In genomic region chr11:107834995-107835394, GRCh38 we compare ENCODE assay signal across 22 cellular contexts.
"Had no signal": no experiment of that assay in that cellular context is flagged by ENCODE, and none has a peak within 500 bp of the region (broad histone marks: within the 10 kb centered on the region; RNA-seq: fewer than 3 reads in every experiment).

No MANE protein-coding gene starts in this region.

- H3K4me3 Mint-ChIP-seq: activated CD4-positive, alpha-beta T cell treated with anti-CD3 and anti-CD28 coated beads, Interleukin-2, amount 10 ng/mL, durations not matched to agents 24 days and 14 days; activated CD8-positive, alpha-beta T cell treated with anti-CD3 and anti-CD28 coated beads for 36 hours; activated naive CD4-positive, alpha-beta T cell treated with anti-CD3 and anti-CD28 coated beads for 36 hours; activated T-cell treated with anti-CD3 and anti-CD28 coated beads, Interleukin-2, amount 50 U/mL, for 24 hours; brain; memory B cell; natural killer cell; stimulated activated naive CD8-positive, alpha-beta T cell treated with anti-CD3 and anti-CD28 coated beads, Interleukin-15, amount 100 ng/mL, for 72 hours had no signal

- H3K27me3 Mint-ChIP-seq: activated CD4-positive, alpha-beta T cell treated with anti-CD3 and anti-CD28 coated beads, Interleukin-2, amount 10 ng/mL, durations not matched to agents 24 days and 14 days; activated CD8-positive, alpha-beta T cell treated with anti-CD3 and anti-CD28 coated beads for 36 hours; activated T-cell treated with anti-CD3 and anti-CD28 coated beads, Interleukin-2, amount 50 U/mL, for 24 hours; memory B cell; stimulated activated naive CD8-positive, alpha-beta T cell treated with anti-CD3 and anti-CD28 coated beads, Interleukin-15, amount 100 ng/mL, for 72 hours had no signal

- DNase-seq: activated CD4-positive, alpha-beta T cell treated with anti-CD3 and anti-CD28 coated beads, Interleukin-2, amount 10 ng/mL, durations not matched to agents 24 days and 14 days; activated CD8-positive, alpha-beta T cell treated with anti-CD3 and anti-CD28 coated beads for 36 hours; activated naive CD4-positive, alpha-beta T cell treated with anti-CD3 and anti-CD28 coated beads for 36 hours; activated T-cell treated with anti-CD3 and anti-CD28 coated beads, Interleukin-2, amount 50 U/mL, for 24 hours; caudate nucleus; dorsolateral prefrontal cortex; foreskin keratinocyte; glutamatergic neuron; kidney; natural killer cell; pancreas; stimulated activated CD4-positive, alpha-beta T cell treated with anti-CD3 and anti-CD28 coated beads, Interleukin-4, amount 100 ng/mL, for 1 hour; stimulated activated naive CD8-positive, alpha-beta T cell treated with anti-CD3 and anti-CD28 coated beads, Interleukin-15, amount 100 ng/mL, for 72 hours; trophoblast cell had no signal

- H3K27ac Mint-ChIP-seq: activated CD4-positive, alpha-beta T cell treated with anti-CD3 and anti-CD28 coated beads, Interleukin-2, amount 10 ng/mL, durations not matched to agents 24 days and 14 days; activated naive CD4-positive, alpha-beta T cell treated with anti-CD3 and anti-CD28 coated beads for 36 hours; activated T-cell treated with anti-CD3 and anti-CD28 coated beads, Interleukin-2, amount 50 U/mL, for 24 hours; activated T-helper 2 cell treated with anti-CD3 and anti-CD28 coated beads, Interferon-gamma antibody, Interleukin-2, Interleukin-4, amounts not matched to agents 10 μg/mL and 5 μg/mL and 100 μg/mL, durations not matched to agents 14 hours and 24 hours and 36 hours; memory B cell; natural killer cell had no signal

- ATAC-seq: activated CD8-positive, alpha-beta T cell treated with anti-CD3 and anti-CD28 coated beads for 36 hours; foreskin keratinocyte; natural killer cell; sciatic nerve; stimulated activated naive CD8-positive, alpha-beta T cell treated with anti-CD3 and anti-CD28 coated beads, Interleukin-15, amount 100 ng/mL, for 72 hours had no signal

- H3K36me3 ChIP-seq: neutrophil, pancreas, vagina had no signal

- H3K27ac ChIP-seq: dorsolateral prefrontal cortex, epithelial cell of prostate, foreskin keratinocyte, neutrophil, pancreas, vagina had no signal

- H3K27me3 ChIP-seq: dorsolateral prefrontal cortex, foreskin keratinocyte, neutrophil, pancreas, vagina had no signal

- H3K36me3 Mint-ChIP-seq: brain, memory B cell, natural killer cell had no signal

- H3K9me3 Mint-ChIP-seq: activated CD4-positive, alpha-beta T cell treated with anti-CD3 and anti-CD28 coated beads, Interleukin-2, amount 10 ng/mL, durations not matched to agents 24 days and 14 days; activated CD8-positive, alpha-beta T cell treated with anti-CD3 and anti-CD28 coated beads for 36 hours; activated naive CD4-positive, alpha-beta T cell treated with anti-CD3 and anti-CD28 coated beads for 36 hours; activated T-cell treated with anti-CD3 and anti-CD28 coated beads, Interleukin-2, amount 50 U/mL, for 24 hours; activated T-helper 2 cell treated with anti-CD3 and anti-CD28 coated beads, Interferon-gamma antibody, Interleukin-2, Interleukin-4, amounts not matched to agents 10 μg/mL and 5 μg/mL and 100 μg/mL, durations not matched to agents 14 hours and 24 hours and 36 hours; brain; memory B cell; natural killer cell; stimulated activated naive CD8-positive, alpha-beta T cell treated with anti-CD3 and anti-CD28 coated beads, Interleukin-15, amount 100 ng/mL, for 72 hours had no signal

- H3K4me3 ChIP-seq: dorsolateral prefrontal cortex, pancreas, smooth muscle cell, vagina had no signal

- H3K4me2 ChIP-seq: smooth muscle cell had no signal

- H3K9me3 ChIP-seq: neutrophil, pancreas, vagina had no signal
